ENCODE assay signal across 8 cellular contexts in genomic region chr5:149114403-149115312, GRCh38. TPM values are rescaled to one million over a fixed set of nuclear protein-coding genes. Genes with fewer than 3 reads are reported as not detected.
A peak's percentile ranks its signal among the peaks of the same experiment; 100 is the strongest.
DNase-seq lines count a peak whose midpoint lies in the region; ATAC-seq and TF ChIP-seq lines count a peak whose summit lies in the region.

No MANE protein-coding gene starts in this region.

- peak; percentile 85 for TF ChIP-seq CTCF in fibroblast of the aortic adventitia (IDR thresholded peaks at IDR 0.05; ENCODE audit: insufficient read depth, low read length)

- ATAC-seq in GM18861 (IDR thresholded peaks at IDR 0.05; ENCODE audit: unreplicated experiment): peak; percentile 77
- peak; percentile 71 for ATAC-seq in HG03280 (IDR thresholded peaks at IDR 0.05; ENCODE audit: unreplicated experiment)

- no peak overlapping the region for H3K4me3 ChIP-seq in fibroblast of the aortic adventitia (ENCODE audit: low read depth, low read length)

- DNase-seq in CD1c-positive myeloid dendritic cell (ENCODE audit: extremely low spot score): peak; percentile 45
- DNase-seq in NCI-H82 treated with DMSO at 0.1 percent for 48 hours (lab: John Stamatoyannopoulos, UW; ENCODE audit: unreplicated experiment): peak; percentile 45
- DNase-seq in activated T-cell treated with anti-CD3 and anti-CD28 coated beads, Interleukin-2, amount 50 U/mL, for 1 hour: peak; percentile 26
- DNase-seq in fibroblast of the aortic adventitia (ENCODE audit: low read depth): peak; percentile 91
- peak; percentile 65 for DNase-seq in non-pigmented ciliary epithelial cell (ENCODE audit: low read depth)
- DNase-seq in GM19238 (ENCODE audit: insufficient read length, low spot score): no peak

RNA-seq across cellular contexts. Expression of gene ABLIM3, which starts 26.6 kb away (rescaled TPM):
- 13.9 and 24.9 TPM in 2 replicates for total RNA-seq in fibroblast of the aortic adventitia (ENCODE audit: low replicate concordance)

RNA-seq across cellular contexts. Expression of gene SH3TC2, which starts 51.8 kb away (rescaled TPM):
- total RNA-seq in fibroblast of the aortic adventitia (ENCODE audit: low replicate concordance): 1.6 and 4.1 TPM in 2 replicates
